1 cellular context compared by ENCODE assay signal in genomic region chr1:151147685-151148084, GRCh38.
TF ChIP-seq lines count a peak whose summit lies in the region.

No MANE protein-coding gene starts in this region.

TF ChIP-seq in GM23338, 12 proteins besides CTCF, POLR2A, EP300 and RAD21 (continued from another document):
- TF ChIP-seq CREB1 (CRISPR knock-in tag; IDR thresholded peaks at IDR 0.05; ENCODE audit: low read depth) (no peak), POLR2AphosphoS5 (IDR thresholded peaks at IDR 0.05; ENCODE audit: low read depth) (no peak), ETS1 (IDR thresholded peaks at IDR 0.05) (no peak), STAT1 (IDR thresholded peaks at IDR 0.05; ENCODE audit: unreplicated experiment) (no peak)
- TF ChIP-seq, protein P1, sequence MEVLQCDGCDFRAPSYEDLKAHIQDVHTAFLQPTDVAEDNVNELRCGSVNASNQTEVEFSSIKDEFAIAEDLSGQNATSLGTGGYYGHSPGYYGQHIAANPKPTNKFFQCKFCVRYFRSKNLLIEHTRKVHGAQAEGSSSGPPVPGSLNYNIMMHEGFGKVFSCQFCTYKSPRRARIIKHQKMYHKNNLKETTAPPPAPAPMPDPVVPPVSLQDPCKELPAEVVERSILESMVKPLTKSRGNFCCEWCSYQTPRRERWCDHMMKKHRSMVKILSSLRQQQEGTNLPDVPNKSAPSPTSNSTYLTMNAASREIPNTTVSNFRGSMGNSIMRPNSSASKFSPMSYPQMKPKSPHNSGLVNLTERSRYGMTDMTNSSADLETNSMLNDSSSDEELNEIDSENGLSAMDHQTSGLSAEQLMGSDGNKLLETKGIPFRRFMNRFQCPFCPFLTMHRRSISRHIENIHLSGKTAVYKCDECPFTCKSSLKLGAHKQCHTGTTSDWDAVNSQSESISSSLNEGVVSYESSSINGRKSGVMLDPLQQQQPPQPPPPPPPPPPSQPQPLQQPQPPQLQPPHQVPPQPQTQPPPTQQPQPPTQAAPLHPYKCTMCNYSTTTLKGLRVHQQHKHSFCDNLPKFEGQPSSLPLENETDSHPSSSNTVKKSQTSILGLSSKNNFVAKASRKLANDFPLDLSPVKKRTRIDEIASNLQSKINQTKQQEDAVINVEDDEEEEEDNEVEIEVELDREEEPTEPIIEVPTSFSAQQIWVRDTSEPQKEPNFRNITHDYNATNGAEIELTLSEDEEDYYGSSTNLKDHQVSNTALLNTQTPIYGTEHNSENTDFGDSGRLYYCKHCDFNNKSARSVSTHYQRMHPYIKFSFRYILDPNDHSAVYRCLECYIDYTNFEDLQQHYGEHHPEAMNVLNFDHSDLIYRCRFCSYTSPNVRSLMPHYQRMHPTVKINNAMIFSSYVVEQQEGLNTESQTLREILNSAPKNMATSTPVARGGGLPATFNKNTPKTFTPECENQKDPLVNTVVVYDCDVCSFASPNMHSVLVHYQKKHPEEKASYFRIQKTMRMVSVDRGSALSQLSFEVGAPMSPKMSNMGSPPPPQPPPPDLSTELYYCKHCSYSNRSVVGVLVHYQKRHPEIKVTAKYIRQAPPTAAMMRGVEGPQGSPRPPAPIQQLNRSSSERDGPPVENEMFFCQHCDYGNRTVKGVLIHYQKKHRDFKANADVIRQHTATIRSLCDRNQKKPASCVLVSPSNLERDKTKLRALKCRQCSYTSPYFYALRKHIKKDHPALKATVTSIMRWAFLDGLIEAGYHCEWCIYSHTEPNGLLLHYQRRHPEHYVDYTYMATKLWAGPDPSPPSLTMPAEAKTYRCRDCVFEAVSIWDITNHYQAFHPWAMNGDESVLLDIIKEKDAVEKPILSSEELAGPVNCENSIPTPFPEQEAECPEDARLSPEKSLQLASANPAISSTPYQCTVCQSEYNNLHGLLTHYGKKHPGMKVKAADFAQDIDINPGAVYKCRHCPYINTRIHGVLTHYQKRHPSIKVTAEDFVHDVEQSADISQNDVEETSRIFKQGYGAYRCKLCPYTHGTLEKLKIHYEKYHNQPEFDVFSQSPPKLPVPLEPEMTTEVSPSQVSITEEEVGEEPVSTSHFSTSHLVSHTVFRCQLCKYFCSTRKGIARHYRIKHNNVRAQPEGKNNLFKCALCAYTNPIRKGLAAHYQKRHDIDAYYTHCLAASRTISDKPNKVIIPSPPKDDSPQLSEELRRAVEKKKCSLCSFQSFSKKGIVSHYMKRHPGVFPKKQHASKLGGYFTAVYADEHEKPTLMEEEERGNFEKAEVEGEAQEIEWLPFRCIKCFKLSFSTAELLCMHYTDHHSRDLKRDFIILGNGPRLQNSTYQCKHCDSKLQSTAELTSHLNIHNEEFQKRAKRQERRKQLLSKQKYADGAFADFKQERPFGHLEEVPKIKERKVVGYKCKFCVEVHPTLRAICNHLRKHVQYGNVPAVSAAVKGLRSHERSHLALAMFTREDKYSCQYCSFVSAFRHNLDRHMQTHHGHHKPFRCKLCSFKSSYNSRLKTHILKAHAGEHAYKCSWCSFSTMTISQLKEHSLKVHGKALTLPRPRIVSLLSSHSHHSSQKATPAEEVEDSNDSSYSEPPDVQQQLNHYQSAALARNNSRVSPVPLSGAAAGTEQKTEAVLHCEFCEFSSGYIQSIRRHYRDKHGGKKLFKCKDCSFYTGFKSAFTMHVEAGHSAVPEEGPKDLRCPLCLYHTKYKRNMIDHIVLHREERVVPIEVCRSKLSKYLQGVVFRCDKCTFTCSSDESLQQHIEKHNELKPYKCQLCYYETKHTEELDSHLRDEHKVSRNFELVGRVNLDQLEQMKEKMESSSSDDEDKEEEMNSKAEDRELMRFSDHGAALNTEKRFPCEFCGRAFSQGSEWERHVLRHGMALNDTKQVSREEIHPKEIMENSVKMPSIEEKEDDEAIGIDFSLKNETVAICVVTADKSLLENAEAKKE (CRISPR knock-in tag; IDR thresholded peaks at IDR 0.05): no peak
